In the genomic region with DNA sequence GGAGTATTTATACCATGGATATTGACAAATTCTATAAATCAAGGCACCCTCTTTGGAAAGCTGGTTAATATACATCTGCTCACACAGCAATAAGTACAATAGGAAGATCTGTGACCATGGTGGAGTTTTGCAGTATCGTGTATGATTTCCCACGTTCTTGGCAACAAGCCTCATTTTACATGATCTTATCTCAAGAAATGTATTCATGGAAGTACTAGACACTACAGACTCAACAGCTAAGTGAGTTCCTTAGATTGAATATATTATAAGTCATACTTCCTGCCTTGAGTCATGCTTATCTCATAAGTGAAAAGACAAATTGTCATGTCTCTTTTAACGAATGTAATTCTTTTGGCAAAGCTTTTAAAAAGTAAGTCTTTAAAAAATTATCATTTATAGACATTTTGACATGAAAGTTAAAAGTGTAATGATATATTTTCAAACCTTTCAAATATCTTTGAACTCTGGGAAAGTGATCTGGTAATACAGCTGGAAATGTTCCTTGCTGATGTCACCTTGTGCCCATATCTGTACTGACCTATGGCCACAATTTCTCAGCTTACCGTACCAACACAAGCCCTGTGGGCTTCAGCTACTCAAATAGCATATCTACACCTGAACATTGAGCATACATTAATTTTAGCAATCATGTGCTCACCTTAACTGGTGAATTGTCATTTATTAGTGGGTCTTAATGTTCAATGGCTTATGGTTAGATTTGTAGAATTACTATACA, we compare ENCODE assay signal across 1 cellular context.
TF ChIP-seq lines count a peak whose summit lies in the region.

No MANE protein-coding gene starts in this region.

TF ChIP-seq in SK-N-SH treated with all-trans-retinoic acid at 6 μM for 48 hours, 23 proteins besides CTCF, POLR2A, EP300 and RAD21 (continued from another document):
- TF ChIP-seq, protein P1, sequence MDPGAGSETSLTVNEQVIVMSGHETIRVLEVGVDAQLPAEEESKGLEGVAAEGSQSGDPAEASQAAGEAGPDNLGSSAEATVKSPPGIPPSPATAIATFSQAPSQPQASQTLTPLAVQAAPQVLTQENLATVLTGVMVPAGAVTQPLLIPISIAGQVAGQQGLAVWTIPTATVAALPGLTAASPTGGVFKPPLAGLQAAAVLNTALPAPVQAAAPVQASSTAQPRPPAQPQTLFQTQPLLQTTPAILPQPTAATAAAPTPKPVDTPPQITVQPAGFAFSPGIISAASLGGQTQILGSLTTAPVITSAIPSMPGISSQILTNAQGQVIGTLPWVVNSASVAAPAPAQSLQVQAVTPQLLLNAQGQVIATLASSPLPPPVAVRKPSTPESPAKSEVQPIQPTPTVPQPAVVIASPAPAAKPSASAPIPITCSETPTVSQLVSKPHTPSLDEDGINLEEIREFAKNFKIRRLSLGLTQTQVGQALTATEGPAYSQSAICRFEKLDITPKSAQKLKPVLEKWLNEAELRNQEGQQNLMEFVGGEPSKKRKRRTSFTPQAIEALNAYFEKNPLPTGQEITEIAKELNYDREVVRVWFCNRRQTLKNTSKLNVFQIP (CRISPR knock-in tag; IDR thresholded peaks at IDR 0.05; ENCODE audit: borderline replicate concordance, low read depth): no peak
- TF ChIP-seq, protein P2, sequence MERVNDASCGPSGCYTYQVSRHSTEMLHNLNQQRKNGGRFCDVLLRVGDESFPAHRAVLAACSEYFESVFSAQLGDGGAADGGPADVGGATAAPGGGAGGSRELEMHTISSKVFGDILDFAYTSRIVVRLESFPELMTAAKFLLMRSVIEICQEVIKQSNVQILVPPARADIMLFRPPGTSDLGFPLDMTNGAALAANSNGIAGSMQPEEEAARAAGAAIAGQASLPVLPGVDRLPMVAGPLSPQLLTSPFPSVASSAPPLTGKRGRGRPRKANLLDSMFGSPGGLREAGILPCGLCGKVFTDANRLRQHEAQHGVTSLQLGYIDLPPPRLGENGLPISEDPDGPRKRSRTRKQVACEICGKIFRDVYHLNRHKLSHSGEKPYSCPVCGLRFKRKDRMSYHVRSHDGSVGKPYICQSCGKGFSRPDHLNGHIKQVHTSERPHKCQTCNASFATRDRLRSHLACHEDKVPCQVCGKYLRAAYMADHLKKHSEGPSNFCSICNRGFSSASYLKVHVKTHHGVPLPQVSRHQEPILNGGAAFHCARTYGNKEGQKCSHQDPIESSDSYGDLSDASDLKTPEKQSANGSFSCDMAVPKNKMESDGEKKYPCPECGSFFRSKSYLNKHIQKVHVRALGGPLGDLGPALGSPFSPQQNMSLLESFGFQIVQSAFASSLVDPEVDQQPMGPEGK (CRISPR knock-in tag; IDR thresholded peaks at IDR 0.05; ENCODE audit: borderline replicate concordance): peak; percentile 55; the same call in 1 of the 2 replicates
